ENCODE assay signal across 21 cellular contexts in the genomic region with DNA sequence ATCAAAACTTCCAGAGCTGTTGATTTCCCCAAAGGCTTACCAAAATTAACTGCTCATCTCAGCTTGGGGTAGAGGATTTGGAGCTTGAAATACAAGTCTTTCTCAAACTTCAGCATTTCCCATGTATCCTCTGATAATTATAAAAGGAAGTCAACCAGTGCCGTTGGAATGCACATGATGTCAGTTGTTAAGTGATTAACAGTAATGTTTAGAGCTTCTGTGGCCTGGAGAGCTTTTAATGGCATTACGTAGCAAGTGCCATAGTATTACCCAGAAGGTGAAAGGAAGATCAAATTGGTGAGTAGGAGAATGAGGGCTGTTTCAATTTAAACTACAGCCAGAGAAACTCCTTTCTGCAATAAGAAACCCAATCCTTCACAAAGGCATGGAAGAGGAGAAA.
DNase-seq lines count a peak whose midpoint lies in the region; ATAC-seq and TF ChIP-seq lines count a peak whose summit lies in the region.
"Had no signal": no experiment of that assay in that cellular context is flagged by ENCODE, and none has a peak within 500 bp of the region (broad histone marks: within the 10 kb centered on the region; RNA-seq: fewer than 3 reads in every experiment).

No MANE protein-coding gene starts in this region.

- no peak overlapping the region for H4K8ac ChIP-seq in H9 (replicated peaks; ENCODE audit: insufficient read length, low read depth, low read length)

- no peaks in the 10 kb centered on the region for H3K36me3 Mint-ChIP-seq in H9 (ENCODE audit: insufficient read depth in 1 of 3, low read depth in 3 of 3)
- no peaks in the 10 kb centered on the region for H3K36me3 Mint-ChIP-seq in activated T-cell treated with anti-CD3 and anti-CD28 coated beads, Interleukin-2, amount 50 U/mL, for 4 hours (ENCODE audit: insufficient read depth)
- H3K36me3 Mint-ChIP-seq in T-helper 2 cell treated with Interferon-gamma antibody and Interleukin-4, amounts not matched to agents 5 μg/mL and 100 μg/mL, for 36 hours (ENCODE audit: low read depth) = no peaks in the 10 kb centered on the region
- H3K36me3 Mint-ChIP-seq: CD4-positive, CD25-positive, alpha-beta regulatory T cell had no signal

- no CpG with 5 or more reads among the region's 2 CpGs for WGBS in H9 (ENCODE audit: extremely low coverage, insufficient read length, low lambda C conversion rate)

- no peaks in the 10 kb centered on the region for H3K79me1 ChIP-seq in H9 (ENCODE audit: insufficient read depth, low read depth, low read length, poor library complexity, severe bottlenecking)

- H3K18ac ChIP-seq in H9 (ENCODE audit: insufficient read length, low read depth, low read length) = no peak overlapping the region

- no peaks in the 10 kb centered on the region; the same call in 1 of the 2 replicates for H3K4me1 ChIP-seq in H9 (ENCODE audit: insufficient read depth, low read length)

- H2BK120ac ChIP-seq in H9 (ENCODE audit: low read depth, low read length, poor library complexity, severe bottlenecking) = no peak overlapping the region

- H2BK20ac ChIP-seq in H9 (ENCODE audit: low read depth, low read length, poor library complexity, severe bottlenecking) = no peak overlapping the region

- no peak for ATAC-seq in activated T-cell treated with anti-CD3 and anti-CD28 coated beads, Interleukin-2, amount 50 U/mL, for 4 hours
- ATAC-seq in HG03108 (IDR thresholded peaks at IDR 0.05; ENCODE audit: unreplicated experiment) = no peak
- ATAC-seq: activated CD8-positive, alpha-beta T cell treated with anti-CD3 and anti-CD28 coated beads for 36 hours; left cardiac atrium had no signal

- no peaks in the 10 kb centered on the region for H3K27me3 ChIP-seq in H9 (ENCODE audit: insufficient read depth, low read length)
- H3K27me3 ChIP-seq: neutrophil, suprapubic skin had no signal

- no peak overlapping the region for H3K56ac ChIP-seq in H9 (ENCODE audit: insufficient read length, low read depth, low read length)

- H3K4me2 ChIP-seq in H9 (ENCODE audit: insufficient read depth, insufficient read length, low read length) = no peak overlapping the region

- peak overlapping the region in 2 of 3 experiments; percentile 59 to 96; a peak in 4 of 7 replicates for H3K27ac Mint-ChIP-seq in H9
- H3K27ac Mint-ChIP-seq in T-helper 2 cell treated with Interferon-gamma antibody and Interleukin-4, amounts not matched to agents 5 μg/mL and 100 μg/mL, for 36 hours = no peak overlapping the region
- H3K27ac Mint-ChIP-seq: activated CD8-positive, alpha-beta T cell treated with anti-CD3 and anti-CD28 coated beads for 36 hours; activated naive CD4-positive, alpha-beta T cell treated with anti-CD3 and anti-CD28 coated beads for 36 hours; CD4-positive, CD25-positive, alpha-beta regulatory T cell had no signal

- no peak overlapping the region for H2AK5ac ChIP-seq in H9 (ENCODE audit: insufficient read length, low read length)

- no peak overlapping the region for H3K14ac ChIP-seq in H9 (ENCODE audit: insufficient read depth, low read length)

- no peak overlapping the region for H3K4me3 Mint-ChIP-seq in H9
- H3K4me3 Mint-ChIP-seq in activated T-cell treated with anti-CD3 and anti-CD28 coated beads, Interleukin-2, amount 50 U/mL, for 4 hours = no peak overlapping the region
- H3K4me3 Mint-ChIP-seq in T-helper 2 cell treated with Interferon-gamma antibody and Interleukin-4, amounts not matched to agents 5 μg/mL and 100 μg/mL, for 36 hours = no peak overlapping the region
- H3K4me3 Mint-ChIP-seq: activated CD8-positive, alpha-beta T cell treated with anti-CD3 and anti-CD28 coated beads for 36 hours; activated naive CD4-positive, alpha-beta T cell treated with anti-CD3 and anti-CD28 coated beads for 36 hours; CD4-positive, CD25-positive, alpha-beta regulatory T cell had no signal

- DNase-seq in A172 (ENCODE audit: low spot score) (peak; percentile 66), H9 (no peak), astrocyte of the hippocampus (ENCODE audit: low read depth, low spot score) (peak; percentile 15), iris pigment epithelial cell (ENCODE audit: low read depth) (peak; percentile 59)
- no peak for DNase-seq in activated T-cell treated with anti-CD3 and anti-CD28 coated beads, Interleukin-2, amount 50 U/mL, for 4 hours
- DNase-seq in effector CD4-positive, alpha-beta T cell = no peak
- DNase-seq in T-helper 2 cell treated with Interferon-gamma antibody and Interleukin-4, amounts not matched to agents 5 μg/mL and 100 μg/mL, for 36 hours (ENCODE audit: low spot score) = no peak
- DNase-seq: activated CD8-positive, alpha-beta T cell treated with anti-CD3 and anti-CD28 coated beads for 36 hours; activated naive CD4-positive, alpha-beta T cell treated with anti-CD3 and anti-CD28 coated beads for 36 hours; activated T-cell treated with anti-CD3 and anti-CD28 coated beads, Interleukin-2, amount 50 U/mL, for 1 hour; aorta; CD4-positive, CD25-positive, alpha-beta regulatory T cell; left cardiac atrium; midbrain; NCI-H1105 treated with DMSO at 0.1 percent for 48 hours; NCI-H526 treated with DMSO at 0.1 percent for 48 hours; retina; Right ventricle myocardium superior had no signal

- H4K20me1 ChIP-seq in H9 (ENCODE audit: control insufficient read depth, insufficient read depth, insufficient read length) = no peaks in the 10 kb centered on the region

- no peaks in the 10 kb centered on the region for H3K27me3 Mint-ChIP-seq in H9 (ENCODE audit: low read depth)
- no peaks in the 10 kb centered on the region for H3K27me3 Mint-ChIP-seq in activated T-cell treated with anti-CD3 and anti-CD28 coated beads, Interleukin-2, amount 50 U/mL, for 4 hours (ENCODE audit: low read depth)
- no peaks in the 10 kb centered on the region for H3K27me3 Mint-ChIP-seq in T-helper 2 cell treated with Interferon-gamma antibody and Interleukin-4, amounts not matched to agents 5 μg/mL and 100 μg/mL, for 36 hours (ENCODE audit: low read depth)
- H3K27me3 Mint-ChIP-seq: activated CD8-positive, alpha-beta T cell treated with anti-CD3 and anti-CD28 coated beads for 36 hours; CD4-positive, CD25-positive, alpha-beta regulatory T cell had no signal

- TF ChIP-seq CTCF in H9 (conservative IDR thresholded peaks at IDR 0.05) = no peak

- H3K4me1 Mint-ChIP-seq in H9 = peaks cover 19 to 25% of the 10 kb centered on the region in 2 experiments
- H3K4me1 Mint-ChIP-seq in activated T-cell treated with anti-CD3 and anti-CD28 coated beads, Interleukin-2, amount 50 U/mL, for 4 hours (ENCODE audit: low read depth) = no peaks in the 10 kb centered on the region
- H3K4me1 Mint-ChIP-seq in T-helper 2 cell treated with Interferon-gamma antibody and Interleukin-4, amounts not matched to agents 5 μg/mL and 100 μg/mL, for 36 hours (ENCODE audit: low read depth) = no peaks in the 10 kb centered on the region
- H3K4me1 Mint-ChIP-seq: CD4-positive, CD25-positive, alpha-beta regulatory T cell had no signal

- no peak overlapping the region for H2BK15ac ChIP-seq in H9 (ENCODE audit: low read depth, low read length)

- no peak overlapping the region for H3K4ac ChIP-seq in H9 (ENCODE audit: low read depth, low read length)

- H3K9me3 Mint-ChIP-seq in H9 = no peaks in the 10 kb centered on the region
- H3K9me3 Mint-ChIP-seq in activated T-cell treated with anti-CD3 and anti-CD28 coated beads, Interleukin-2, amount 50 U/mL, for 4 hours = no peaks in the 10 kb centered on the region
- H3K9me3 Mint-ChIP-seq in T-helper 2 cell treated with Interferon-gamma antibody and Interleukin-4, amounts not matched to agents 5 μg/mL and 100 μg/mL, for 36 hours = no peaks in the 10 kb centered on the region
- H3K9me3 Mint-ChIP-seq: activated CD8-positive, alpha-beta T cell treated with anti-CD3 and anti-CD28 coated beads for 36 hours; activated naive CD4-positive, alpha-beta T cell treated with anti-CD3 and anti-CD28 coated beads for 36 hours had no signal

- no peak overlapping the region for H2BK5ac ChIP-seq in H9 (ENCODE audit: insufficient read length, low read length)

- no peak overlapping the region for H4K91ac ChIP-seq in H9 (ENCODE audit: insufficient read length, low read depth, low read length)

- no peaks in the 10 kb centered on the region for H3K9me3 ChIP-seq in H9 (ENCODE audit: control insufficient read depth, low read depth, low read length)
- H3K9me3 ChIP-seq: neutrophil, suprapubic skin had no signal

- no peak overlapping the region for H4K5ac ChIP-seq in H9 (ENCODE audit: insufficient read length, low read depth, low read length)

- no peak overlapping the region for H3K9ac ChIP-seq in H9 (ENCODE audit: extremely low read depth, insufficient read length, low read length)

- no peak overlapping the region for H3K27ac ChIP-seq in H9 (ENCODE audit: insufficient read length, low read depth, low read length)
- H3K27ac ChIP-seq: neutrophil, suprapubic skin had no signal

- no peak overlapping the region for H3K23ac ChIP-seq in H9 (ENCODE audit: insufficient read length, low read depth, low read length)

- no peaks in the 10 kb centered on the region for H3K23me2 ChIP-seq in H9 (ENCODE audit: insufficient read length, low read depth, low read length, poor library complexity, severe bottlenecking)

- H3K79me2 ChIP-seq in H9 (ENCODE audit: insufficient read depth, low read length) = no peaks in the 10 kb centered on the region

- H3T11ph ChIP-seq in H9 (ENCODE audit: low read length) = no peak overlapping the region

- no peak overlapping the region for H2AFZ ChIP-seq in H9 (ENCODE audit: low read length)

- H2BK12ac ChIP-seq in H9 (ENCODE audit: insufficient read length, low read depth, low read length) = no peak overlapping the region

Comparison
In these comparisons a context has a peak if more than half of its experiments do, and no peak if none do; other contexts are left out.
1. DNase-seq: peak in A172 (single experiment), astrocyte of the hippocampus (single experiment) and iris pigment epithelial cell (single experiment); none in H9 (single experiment), activated T-cell treated with anti-CD3 and anti-CD28 coated beads, Interleukin-2, amount 50 U/mL, for 4 hours (single experiment), effector CD4-positive, alpha-beta T cell (single experiment) and T-helper 2 cell treated with Interferon-gamma antibody and Interleukin-4, amounts not matched to agents 5 μg/mL and 100 μg/mL, for 36 hours (single experiment).